8 cellular contexts compared by ENCODE assay signal in genomic region chr11:17384002-17384511, GRCh38. TPM values are rescaled to one million over a fixed set of nuclear protein-coding genes. Genes with fewer than 3 reads are reported as not detected.
DNase-seq lines count a peak whose midpoint lies in the region; ATAC-seq lines count a peak whose summit lies in the region.

No MANE protein-coding gene starts in this region.

- DNase-seq in ELF-1 (ENCODE audit: low read depth, low spot score), result peak; percentile 74
- peak; percentile 92 for DNase-seq in NCI-H2227 (lab: John Stamatoyannopoulos, UW; ENCODE audit: unreplicated experiment)
- peak; percentile 77 for DNase-seq in activated CD4-positive, CD25-positive, alpha-beta regulatory T cell treated with anti-CD3 and anti-CD28 coated beads, Interleukin-2, amount 50 U/mL, for 72 hours
- DNase-seq in cerebellar cortex (ENCODE audit: low spot score), result peak; percentile 96
- DNase-seq in left lobe of liver (ENCODE audit: low spot score), result peak; percentile 80
- DNase-seq in stimulated activated CD4-positive, alpha-beta T cell treated with anti-CD3 and anti-CD28 coated beads, Interleukin-4, amount 100 ng/mL, for 4 hours, result peak; percentile 65 to 72

- peak; percentile 49 for ATAC-seq in HG02763 (IDR thresholded peaks at IDR 0.05; ENCODE audit: unreplicated experiment)
- peak; percentile 79 for ATAC-seq in left lobe of liver
- no peak for ATAC-seq in HG03342 (IDR thresholded peaks at IDR 0.05; ENCODE audit: unreplicated experiment)

RNA-seq across cellular contexts. Expression of gene KCNJ11, which starts 4.4 kb away (rescaled TPM):
- 4.0 TPM for total RNA-seq in left lobe of liver

RNA-seq across cellular contexts. Expression of gene NCR3LG1, which starts 32.5 kb away (rescaled TPM):
- 0.35 TPM for total RNA-seq in left lobe of liver
